Comparison of ENCODE assay signal across 12 cellular contexts in genomic region chr5:124057815-124058231, GRCh38.
DNase-seq lines count a peak whose midpoint lies in the region; FAIRE-seq and TF ChIP-seq lines count a peak whose summit lies in the region.
"Had no signal": no experiment of that assay in that cellular context is flagged by ENCODE, and none has a peak within 500 bp of the region (broad histone marks: within the 10 kb centered on the region; RNA-seq: fewer than 3 reads in every experiment).

No MANE protein-coding gene starts in this region.

- H3K79me2 ChIP-seq in OCI-LY1 (ENCODE audit: insufficient read depth, low read length), result no peaks in the 10 kb centered on the region

- H3F3A ChIP-seq in OCI-LY1 (ENCODE audit: insufficient read depth, low read length), result no peaks in the 10 kb centered on the region

- H3K27me3 Mint-ChIP-seq in type B pancreatic cell, result peaks cover 15% of the 10 kb centered on the region

- TF ChIP-seq CTCF in left ventricle myocardium inferior (IDR thresholded peaks at IDR 0.05; ENCODE audit: borderline replicate concordance) (no peak), OCI-LY1 (IDR thresholded peaks at IDR 0.05; ENCODE audit: low read length) (no peak), type B pancreatic cell (conservative IDR thresholded peaks at IDR 0.05) (no peak)

- peak overlapping the region; percentile 26 for H3K4me3 Mint-ChIP-seq in type B pancreatic cell

- H3K27ac Mint-ChIP-seq in type B pancreatic cell, result no peak overlapping the region

- H4K20me1 ChIP-seq in OCI-LY1 (ENCODE audit: insufficient read depth, low read length), result no peaks in the 10 kb centered on the region

- 0 out of 2 replicates have a peak overlapping the region, but pooled peaks have one; percentile 32 for H2AFZ ChIP-seq in OCI-LY1 (ENCODE audit: low read length)

- peak overlapping the region; percentile 61 for H3K9ac ChIP-seq in OCI-LY1 (ENCODE audit: low read length)

- H3K27me3 ChIP-seq in left ventricle myocardium inferior (ENCODE audit: low read depth) (no peaks in the 10 kb centered on the region), OCI-LY1 (ENCODE audit: insufficient read depth, low read length) (no peaks in the 10 kb centered on the region)
- H3K27me3 ChIP-seq: upper lobe of left lung had no signal

- DNase-seq in left ventricle myocardium inferior (no peak), cardiac septum (ENCODE audit: low spot score) (no peak), globus pallidus (ENCODE audit: low spot score) (peak; percentile 71), type B pancreatic cell (ENCODE audit: extremely low spot score, unreplicated experiment) (no peak), MV-4-11 (lab: John Stamatoyannopoulos, UW) (no peak), COR-L47 (lab: John Stamatoyannopoulos, UW) (no peak), urothelium cell line (ENCODE audit: low spot score) (no peak)
- DNase-seq: H7, mesendoderm, T1000 had no signal

- H3K4me3 ChIP-seq in left ventricle myocardium inferior (peak overlapping the region; percentile 41), OCI-LY1 (ENCODE audit: low read depth, low read length, poor library complexity, severe bottlenecking) (peak overlapping the region; percentile 44)

- no peak overlapping the region for H3K27ac ChIP-seq in left ventricle myocardium inferior (replicated peaks)
- peak overlapping the region; percentile 92 for H3K27ac ChIP-seq in OCI-LY1 (ENCODE audit: low read depth, low read length, poor library complexity, severe bottlenecking)

- peak overlapping the region; percentile 75 for H3K4me2 ChIP-seq in OCI-LY1 (ENCODE audit: low read length)

- H3K36me3 Mint-ChIP-seq in type B pancreatic cell, result no peaks in the 10 kb centered on the region

- H3K4me1 ChIP-seq in left ventricle myocardium inferior, result peaks cover 18% of the 10 kb centered on the region
- peaks cover 54% of the 10 kb centered on the region for H3K4me1 ChIP-seq in OCI-LY1 (ENCODE audit: insufficient read depth, low read length, severe bottlenecking)

- H3K9me3 ChIP-seq in left ventricle myocardium inferior (replicated peaks) (no peaks in the 10 kb centered on the region), OCI-LY1 (ENCODE audit: low read length) (no peaks in the 10 kb centered on the region; the same call in 1 of the 2 replicates)
- H3K9me3 ChIP-seq: upper lobe of left lung had no signal

- H3K4me1 Mint-ChIP-seq in type B pancreatic cell (ENCODE audit: unreplicated experiment), result peaks cover 58% of the 10 kb centered on the region

- no peaks in the 10 kb centered on the region for H3K9me2 ChIP-seq in OCI-LY1 (ENCODE audit: low read depth, low read length)

- intact Hi-C loops in left ventricle myocardium inferior (cut with micrococcal nuclease) (no loop called here), cardiac septum (cut with DNase I) (no loop called here)

- no peak for FAIRE-seq in urothelium cell line (lab: Jason Lieb, UNC)

- H3K9me3 Mint-ChIP-seq in type B pancreatic cell, result peaks cover 3% of the 10 kb centered on the region

- H3K36me3 ChIP-seq in left ventricle myocardium inferior, result no peaks in the 10 kb centered on the region
- H3K36me3 ChIP-seq in OCI-LY1 (ENCODE audit: insufficient read depth, low read length), result no peaks in the 10 kb centered on the region
- H3K36me3 ChIP-seq: upper lobe of left lung had no signal
